2 cellular contexts compared by ENCODE assay signal in genomic region chr17:60388742-60389141, GRCh38.
TF ChIP-seq lines count a peak whose summit lies in the region.

No MANE protein-coding gene starts in this region.

TF ChIP-seq in SK-N-SH, 30 proteins besides CTCF, POLR2A, EP300 and RAD21:
- TF ChIP-seq EZH2phosphoT487 (IDR thresholded peaks at IDR 0.05; ENCODE audit: borderline replicate concordance, low read depth) (no peak), CHD2 (IDR thresholded peaks at IDR 0.05; ENCODE audit: low read length, partially characterized antibody) (no peak), JUND (IDR thresholded peaks at IDR 0.05) (no peak), TEAD4 (IDR thresholded peaks at IDR 0.05; ENCODE audit: borderline replicate concordance, insufficient read depth) (no peak)
- TF ChIP-seq, protein P1, sequence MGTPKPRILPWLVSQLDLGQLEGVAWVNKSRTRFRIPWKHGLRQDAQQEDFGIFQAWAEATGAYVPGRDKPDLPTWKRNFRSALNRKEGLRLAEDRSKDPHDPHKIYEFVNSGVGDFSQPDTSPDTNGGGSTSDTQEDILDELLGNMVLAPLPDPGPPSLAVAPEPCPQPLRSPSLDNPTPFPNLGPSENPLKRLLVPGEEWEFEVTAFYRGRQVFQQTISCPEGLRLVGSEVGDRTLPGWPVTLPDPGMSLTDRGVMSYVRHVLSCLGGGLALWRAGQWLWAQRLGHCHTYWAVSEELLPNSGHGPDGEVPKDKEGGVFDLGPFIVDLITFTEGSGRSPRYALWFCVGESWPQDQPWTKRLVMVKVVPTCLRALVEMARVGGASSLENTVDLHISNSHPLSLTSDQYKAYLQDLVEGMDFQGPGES (IDR thresholded peaks at IDR 0.05; ENCODE audit: low read depth, low read length): no peak

TF ChIP-seq in SK-N-SH treated with all-trans-retinoic acid at 6 μM for 48 hours, 23 proteins besides CTCF, POLR2A, EP300 and RAD21:
- TF ChIP-seq, protein P2, sequence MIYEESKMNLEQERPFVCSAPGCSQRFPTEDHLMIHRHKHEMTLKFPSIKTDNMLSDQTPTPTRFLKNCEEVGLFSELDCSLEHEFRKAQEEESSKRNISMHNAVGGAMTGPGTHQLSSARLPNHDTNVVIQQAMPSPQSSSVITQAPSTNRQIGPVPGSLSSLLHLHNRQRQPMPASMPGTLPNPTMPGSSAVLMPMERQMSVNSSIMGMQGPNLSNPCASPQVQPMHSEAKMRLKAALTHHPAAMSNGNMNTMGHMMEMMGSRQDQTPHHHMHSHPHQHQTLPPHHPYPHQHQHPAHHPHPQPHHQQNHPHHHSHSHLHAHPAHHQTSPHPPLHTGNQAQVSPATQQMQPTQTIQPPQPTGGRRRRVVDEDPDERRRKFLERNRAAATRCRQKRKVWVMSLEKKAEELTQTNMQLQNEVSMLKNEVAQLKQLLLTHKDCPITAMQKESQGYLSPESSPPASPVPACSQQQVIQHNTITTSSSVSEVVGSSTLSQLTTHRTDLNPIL (CRISPR knock-in tag; IDR thresholded peaks at IDR 0.05; ENCODE audit: low read depth): no peak
- TF ChIP-seq ZFP3 (CRISPR knock-in tag; IDR thresholded peaks at IDR 0.05): no peak
